Comparison of ENCODE assay signal across 1 cellular context in the genomic region with DNA sequence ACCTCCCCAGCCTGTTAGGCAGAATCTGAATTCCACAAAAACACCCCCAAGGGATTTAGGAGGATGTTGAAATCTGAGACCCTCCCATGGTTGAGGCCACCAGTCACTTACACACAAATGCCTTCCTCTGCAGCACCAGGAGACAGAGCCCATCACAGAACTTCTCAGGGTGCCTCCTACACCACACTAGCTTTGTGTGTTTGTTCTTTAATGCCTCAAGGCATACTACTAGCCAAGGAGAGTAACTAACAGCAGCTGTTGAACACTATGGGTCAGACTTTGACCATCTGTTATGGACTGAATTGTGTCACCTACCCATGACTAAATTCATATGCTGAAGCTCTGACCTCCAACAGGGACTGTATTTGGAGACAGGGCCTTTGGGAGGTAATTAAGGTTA.
TF ChIP-seq lines count a peak whose summit lies in the region.

No MANE protein-coding gene starts in this region.

TF ChIP-seq in HepG2, 621 proteins besides CTCF, POLR2A, EP300 and RAD21:
- no peak for TF ChIP-seq PRMT3 (CRISPR knock-in tag; IDR thresholded peaks at IDR 0.05; ENCODE audit: borderline replicate concordance, low read depth)
- no peak for TF ChIP-seq BCL6 (CRISPR knock-in tag; IDR thresholded peaks at IDR 0.05)
- no peak for TF ChIP-seq GABPA (IDR thresholded peaks at IDR 0.05; ENCODE audit: low read depth, low read length)
- no peak for TF ChIP-seq GABPA (CRISPR knock-in tag; IDR thresholded peaks at IDR 0.05; ENCODE audit: low read depth)
- TF ChIP-seq MEF2D (CRISPR knock-in tag; IDR thresholded peaks at IDR 0.05), result no peak
- no peak for TF ChIP-seq ZBTB49 (CRISPR knock-in tag; IDR thresholded peaks at IDR 0.05; ENCODE audit: borderline replicate concordance)
- no peak for TF ChIP-seq CHCHD3 (CRISPR knock-in tag; IDR thresholded peaks at IDR 0.05)
- TF ChIP-seq ZNF589 (CRISPR knock-in tag; conservative IDR thresholded peaks at IDR 0.05), result no peak
- no peak for TF ChIP-seq SRF (IDR thresholded peaks at IDR 0.05; ENCODE audit: low read depth, low read length)
- no peak for TF ChIP-seq ZKSCAN1 (IDR thresholded peaks at IDR 0.05; ENCODE audit: low read length)
TF ChIP-seq in HepG2: peak in this region for 0.
